8 cellular contexts compared by ENCODE assay signal in the genomic region with DNA sequence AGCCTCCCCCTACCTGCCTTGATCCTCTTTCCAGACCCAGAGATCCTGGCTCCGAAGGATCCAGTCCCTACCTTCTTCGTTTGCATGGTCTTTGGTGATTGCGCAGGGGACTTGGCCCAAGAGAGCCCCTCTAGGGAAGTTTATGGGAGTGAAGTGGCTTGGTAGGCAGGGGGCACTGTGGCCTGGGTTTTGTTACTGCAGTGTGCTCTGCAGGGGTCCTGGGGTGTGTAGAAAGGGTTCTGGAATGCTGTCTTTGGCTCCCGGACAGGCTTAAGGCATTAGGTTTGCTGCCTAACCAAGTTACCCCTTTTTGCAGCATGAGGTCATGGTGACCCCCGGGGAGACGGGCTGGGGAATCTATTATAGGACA. TPM values are rescaled to one million over a fixed set of nuclear protein-coding genes. Genes with fewer than 3 reads are reported as not detected.
DNase-seq lines count a peak whose midpoint lies in the region; ATAC-seq, FAIRE-seq and TF ChIP-seq lines count a peak whose summit lies in the region.

No MANE protein-coding gene starts in this region.

- FAIRE-seq in RCC 7860 (lab: Jason Lieb, UNC) = no peak

- H3K9me3 ChIP-seq in Panc1 (ENCODE audit: control insufficient read depth, insufficient read depth, low read depth, low read length) (no peaks in the 10 kb centered on the region), gastrocnemius medialis (no peaks in the 10 kb centered on the region)

- ATAC-seq in Panc1 (no peak), gastrocnemius medialis (no peak), GM18873 (IDR thresholded peaks at IDR 0.05; ENCODE audit: low FRiP score, unreplicated experiment) (no peak), HG03378 (IDR thresholded peaks at IDR 0.05; ENCODE audit: unreplicated experiment) (no peak)

- H3K4me1 ChIP-seq in Panc1 (ENCODE audit: control insufficient read depth, insufficient read depth, low read length) (peaks cover 16% of the 10 kb centered on the region), gastrocnemius medialis (peaks cover 21 to 28% of the 10 kb centered on the region in 2 donors)

- H3K27ac ChIP-seq in Panc1 (ENCODE audit: low read length) = no peak overlapping the region
- peak overlapping the region; percentile 11 to 80 (median 40) for H3K27ac ChIP-seq in gastrocnemius medialis

- TF ChIP-seq POLR2A in gastrocnemius medialis (IDR thresholded peaks at IDR 0.05) = no peak

- DNase-seq in ELF-1 (ENCODE audit: low read depth, low spot score) (peak; percentile 83), Panc1 (ENCODE audit: low read depth, low spot score) (no peak), fibroblast of mammary gland (ENCODE audit: low read depth) (no peak), gastrocnemius medialis (no peak), NCI-H1105 treated with DMSO at 0.1 percent for 48 hours (lab: John Stamatoyannopoulos, UW) (no peak), RCC 7860 (ENCODE audit: low spot score) (no peak)

- CTCF ChIA-PET in Panc1 (lab: Charles Lee) = interaction anchor here (0.6 kb wide), 1 partner anchor 16 kb away, joined by 3 read pairs; no protein-coding TSS in a partner anchor

- POLR2A ChIA-PET in Panc1 (lab: Charles Lee) = no interaction called here

- in situ Hi-C loops in Panc1 (cut with HindIII; ENCODE audit: low pct_unique_long_range_greater_than_20kb, low sequenced_read_pairs) = no loop called here
- in situ Hi-C loops in gastrocnemius medialis (cut with MboI; ENCODE audit: low sequenced_read_pairs in 4 of 4) = no loop called here

- H3K36me3 ChIP-seq in Panc1 (ENCODE audit: control insufficient read depth, insufficient read depth, low read length) (no peaks in the 10 kb centered on the region), gastrocnemius medialis (no peaks in the 10 kb centered on the region)

- intact Hi-C loops in Panc1 (cut with micrococcal nuclease; ENCODE audit: unreplicated experiment) = no loop called here
- intact Hi-C loops in gastrocnemius medialis (cut with DNase I; ENCODE audit: low total_unique reads) = loop anchor here (5.0 to 10.0 kb wide), 2 partner anchors 76 to 113 kb away; partner anchors contain the start of gene IL6R

- H3K4me3 ChIP-seq in Panc1 (ENCODE audit: low read depth in 2 of 2, low read length in 2 of 2) (peak overlapping the region in 1 of 2 experiments; percentile 34; a peak in 1 of 4 replicates), fibroblast of mammary gland (ENCODE audit: control insufficient read depth, low read depth, low read length) (peak overlapping the region; percentile 30), gastrocnemius medialis (peak overlapping the region; percentile 16 to 55 (median 34))

- no TSS peak for BruUV-seq in Panc1 (replicated peaks; lab: Mats Ljungman, UMichigan)

- H3K27me3 ChIP-seq in Panc1 (ENCODE audit: control insufficient read depth, insufficient read depth, low read length) (no peaks in the 10 kb centered on the region), gastrocnemius medialis (peaks cover 24 to 29% (median 28%) of the 10 kb centered on the region in 3 donors)

- TF ChIP-seq CTCF in Panc1 (IDR thresholded peaks at IDR 0.05) (peak; percentile 44), fibroblast of mammary gland (conservative IDR thresholded peaks at IDR 0.05; ENCODE audit: control insufficient read depth, insufficient read depth, low read depth, low read length) (peak; percentile 14), gastrocnemius medialis (IDR thresholded peaks at IDR 0.05 in 4 of 5, conservative IDR thresholded peaks at IDR 0.05 in 1 of 5) (no peak)

RNA-seq across cellular contexts. Expression of gene ATP8B2, which starts 3.8 kb away (rescaled TPM):
- total RNA-seq in Panc1 (2021; ENCODE audit: unreplicated experiment) (14.7 TPM), gastrocnemius medialis (10 to 100 TPM in 1 of 4 donors, 1 to 10 TPM in 3; 5.8 to 22.5 (median 7.2) TPM)
- polyA plus RNA-seq in Panc1 (2012; ENCODE audit: insufficient read length) = 17.1 TPM

RNA-seq across cellular contexts. Expression of gene AQP10, which starts 8.2 kb away (rescaled TPM):
- total RNA-seq in Panc1 (2021; ENCODE audit: unreplicated experiment) (not detected), gastrocnemius medialis (not detected)
- not detected for polyA plus RNA-seq in Panc1 (2012; ENCODE audit: insufficient read length)

RNA-seq across cellular contexts. Expression of gene HAX1, which starts 56.7 kb away (rescaled TPM):
- 110 TPM for total RNA-seq in Panc1 (2021; ENCODE audit: unreplicated experiment)
- polyA plus RNA-seq in Panc1 (2012; ENCODE audit: insufficient read length) = 115 TPM
- 100 to 1,000 TPM; 145 to 205 (median 177) TPM for total RNA-seq in gastrocnemius medialis

Comparison
In these comparisons a context has a peak if more than half of its experiments do, and no peak if none do; other contexts are left out.
1. CTCF ChIP-seq: peak in Panc1 (single experiment) and fibroblast of mammary gland (single experiment); none in gastrocnemius medialis (0 of 5).